ENCODE assay signal across 12 cellular contexts in genomic region chr18:32439802-32440201, GRCh38. TPM values are rescaled to one million over a fixed set of nuclear protein-coding genes. Genes with fewer than 3 reads are reported as not detected.
DNase-seq lines count a peak whose midpoint lies in the region; ATAC-seq and TF ChIP-seq lines count a peak whose summit lies in the region.
"Had no signal": no experiment of that assay in that cellular context is flagged by ENCODE, and none has a peak within 500 bp of the region (broad histone marks: within the 10 kb centered on the region; RNA-seq: fewer than 3 reads in every experiment).

No MANE protein-coding gene starts in this region.

- H3K9me2 ChIP-seq in PC-3 (replicated peaks; ENCODE audit: low read length) = no peaks in the 10 kb centered on the region

- H3K4me2 ChIP-seq in PC-3 (ENCODE audit: low read length) = no peak overlapping the region

- H3K4me3 Mint-ChIP-seq in glutamatergic neuron (ENCODE audit: unreplicated experiment) = peak overlapping the region; percentile 28

- H3K27me3 ChIP-seq in PC-3 (ENCODE audit: low read length) (no peaks in the 10 kb centered on the region), tibial artery (no peaks in the 10 kb centered on the region)

- no peak overlapping the region for H2AFZ ChIP-seq in PC-3 (ENCODE audit: low read length)

- peak overlapping the region; percentile 52 for H3K27ac Mint-ChIP-seq in glutamatergic neuron (ENCODE audit: unreplicated experiment)

- peaks cover 47% of the 10 kb centered on the region for H3K4me1 Mint-ChIP-seq in glutamatergic neuron (ENCODE audit: low read depth, unreplicated experiment)

- H3K36me3 ChIP-seq in PC-3 (ENCODE audit: low read depth, low read length) = no peaks in the 10 kb centered on the region
- no peaks in the 10 kb centered on the region for H3K36me3 ChIP-seq in tibial artery
- H3K36me3 ChIP-seq: prostate gland had no signal

- H3K27ac ChIP-seq in PC-3 (ENCODE audit: low read length) (no peak overlapping the region), tibial artery (no peak overlapping the region)
- H3K27ac ChIP-seq: HL-60, prostate gland had no signal

- H3K4me1 ChIP-seq in PC-3 (ENCODE audit: insufficient read depth, low read length) (no peaks in the 10 kb centered on the region), tibial artery (peaks cover 0 to 68% (median 17%) of the 10 kb centered on the region in 4 donors)
- H3K4me1 ChIP-seq: prostate gland had no signal

- H3K79me2 ChIP-seq in PC-3 (ENCODE audit: low read length) = no peaks in the 10 kb centered on the region

- no peaks in the 10 kb centered on the region for H3F3A ChIP-seq in PC-3 (ENCODE audit: low read length, unreplicated experiment)

- no TSS peak for BruUV-seq in PC-3 (replicated peaks; lab: Mats Ljungman, UMichigan)

- no peaks in the 10 kb centered on the region for H4K20me1 ChIP-seq in PC-3 (ENCODE audit: low read length)

- TF ChIP-seq CTCF in AG04449 (IDR thresholded peaks at IDR 0.05; ENCODE audit: insufficient read depth, low read length, missing control alignments) (peak; percentile 28), GM12873 (IDR thresholded peaks at IDR 0.05; ENCODE audit: insufficient read depth, low read depth, low read length, missing control alignments) (peak; percentile 13), PC-3 (conservative IDR thresholded peaks at IDR 0.05; ENCODE audit: low read depth, low read length) (peak; percentile 46), glutamatergic neuron (IDR thresholded peaks at IDR 0.05; ENCODE audit: partially characterized antibody, unreplicated experiment) (no peak), tibial artery (IDR thresholded peaks at IDR 0.05) (no peak)

- peaks cover 11% of the 10 kb centered on the region for H3K9me3 Mint-ChIP-seq in glutamatergic neuron (ENCODE audit: unreplicated experiment)

- no peaks in the 10 kb centered on the region for H3K36me3 Mint-ChIP-seq in glutamatergic neuron (ENCODE audit: unreplicated experiment)

- H3K4me3 ChIP-seq in AG04449 (ENCODE audit: low read depth, low read length) = no peak overlapping the region
- no peak overlapping the region for H3K4me3 ChIP-seq in PC-3 (ENCODE audit: low read length)
- H3K4me3 ChIP-seq in tibial artery = no peak overlapping the region
- H3K4me3 ChIP-seq: prostate gland had no signal

- H3K9me3 ChIP-seq in PC-3 (ENCODE audit: low read length) (no peaks in the 10 kb centered on the region), tibial artery (no peaks in the 10 kb centered on the region)
- H3K9me3 ChIP-seq: prostate gland had no signal

- intact Hi-C loops in PC-3 (cut with micrococcal nuclease) (no loop called here), tibial artery (cut with DNase I; ENCODE audit: low total_unique reads) (no loop called here)

- CTCF ChIA-PET in AG04449 (lab: Yijun Ruan, JAX) (interaction anchor here (1.4 kb wide), 1 partner anchor 31 kb away, joined by 4 read pairs; the partner anchor contains the start of gene GAREM1), PC-3 (lab: Charles Lee) (no interaction called here)

- POLR2A ChIA-PET in AG04449 (lab: Yijun Ruan, JAX) = no interaction called here
- POLR2A ChIA-PET in PC-3 (lab: Charles Lee; ENCODE audit: unreplicated experiment) = interaction anchor here (0.6 kb wide), 1 partner anchor 217 kb away, joined by 3 read pairs; no protein-coding TSS in a partner anchor

- H3K27me3 Mint-ChIP-seq in glutamatergic neuron (ENCODE audit: unreplicated experiment) = peaks cover 3% of the 10 kb centered on the region

- ATAC-seq in PC-3 (no peak), GM19397 (IDR thresholded peaks at IDR 0.05; ENCODE audit: unreplicated experiment) (no peak)

- DNase-seq in AG04449 (ENCODE audit: low read depth, low spot score) = no peak
- DNase-seq in PC-3 = peak; percentile 2
- DNase-seq in glutamatergic neuron = no peak
- no peak for DNase-seq in tibial artery
- no peak for DNase-seq in stimulated activated CD4-positive, alpha-beta T cell treated with anti-CD3 and anti-CD28 coated beads, Interleukin-4, amount 100 ng/mL, for 4 hours
- DNase-seq in MV-4-11 (lab: John Stamatoyannopoulos, UW) = no peak
- DNase-seq: activated CD4-positive, alpha-beta T cell treated with anti-CD3 and anti-CD28 coated beads for 4 hours; GDM1 had no signal

- no peak overlapping the region for H3K9ac ChIP-seq in PC-3 (ENCODE audit: low read length)

RNA-seq across cellular contexts. Expression of gene GAREM1, which starts 30.9 kb away (rescaled TPM):
- 0.86 and 1.8 TPM in 2 replicates for total RNA-seq in PC-3 (2014; rRNA removed)
- 8.7 TPM for total RNA-seq in glutamatergic neuron (ENCODE audit: unreplicated experiment)

Comparison
In these comparisons a context has a peak if more than half of its experiments do, and no peak if none do; other contexts are left out.
1. CTCF ChIP-seq: peak in AG04449 (single experiment), GM12873 (single experiment) and PC-3 (single experiment); none in glutamatergic neuron (single experiment) and tibial artery (0 of 2).